In the genomic region with DNA sequence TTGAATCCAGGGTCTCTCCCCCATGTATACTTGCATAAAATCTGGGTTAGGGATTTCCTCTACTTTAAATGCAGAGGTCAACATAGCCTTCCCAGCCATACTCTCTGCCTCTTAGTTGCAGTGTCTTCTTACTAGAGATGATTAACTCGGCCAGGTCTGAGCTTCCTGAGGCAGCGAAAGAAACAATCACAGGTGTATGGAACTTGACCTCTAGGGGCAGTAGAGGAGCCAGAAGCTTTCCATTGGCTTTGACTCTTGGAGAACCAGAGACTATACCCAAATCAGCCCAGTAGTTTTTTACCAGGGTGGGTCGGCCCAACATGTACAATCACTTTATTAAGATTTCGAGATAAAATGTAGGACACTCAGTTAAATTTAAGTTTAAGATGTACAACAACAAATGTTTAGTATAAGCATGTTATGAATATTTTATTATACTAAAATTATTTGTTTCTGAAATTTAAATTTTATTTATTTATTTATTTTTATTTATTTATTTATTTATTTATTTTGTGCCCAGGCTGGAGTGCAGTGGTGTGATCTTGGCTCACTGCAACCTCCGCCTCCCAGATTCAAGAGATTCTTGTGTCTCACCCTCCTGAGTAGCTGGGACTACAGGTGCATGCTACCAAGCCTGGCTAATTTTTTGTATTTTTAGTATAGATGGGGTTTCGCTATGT, we compare ENCODE assay signal across 8 cellular contexts. TPM values are rescaled to one million over a fixed set of nuclear protein-coding genes. Genes with fewer than 3 reads are reported as not detected.
A peak's percentile ranks its signal among the peaks of the same experiment; 100 is the strongest.
DNase-seq lines count a peak whose midpoint lies in the region; TF ChIP-seq lines count a peak whose summit lies in the region.

No MANE protein-coding gene starts in this region.

- TF ChIP-seq EP300 in esophagus muscularis mucosa (IDR thresholded peaks at IDR 0.05) = no peak

- in situ Hi-C loops in GM23248 (cut with MboI) = no loop called here

- TF ChIP-seq CTCF in OCI-LY7 (conservative IDR thresholded peaks at IDR 0.05; ENCODE audit: low read length) (peak; percentile 78), kidney epithelial cell (IDR thresholded peaks at IDR 0.05; ENCODE audit: insufficient read depth, low read length, poor library complexity, severe bottlenecking) (peak; percentile 75), esophagus muscularis mucosa (IDR thresholded peaks at IDR 0.05) (no peak)

- H3K9me2 ChIP-seq in GM23248 (ENCODE audit: insufficient read depth) = no peaks in the 10 kb centered on the region
- no peaks in the 10 kb centered on the region; the same call in 1 of the 2 replicates for H3K9me2 ChIP-seq in OCI-LY7 (ENCODE audit: insufficient read depth, low read length)

- DNase-seq in SIG-M5 treated with dmso at 0.1 percent for 504 hours (lab: John Stamatoyannopoulos, UW; ENCODE audit: unreplicated experiment) (peak; percentile 26), SIG-M5 (lab: John Stamatoyannopoulos, UW) (no peak), GM23248 (peak; percentile 28), OCI-LY7 (ENCODE audit: low spot score) (peak; percentile 36), kidney epithelial cell (ENCODE audit: low read depth) (peak; percentile 23), NCI-H187 treated with DMSO at 0.1 percent for 48 hours (lab: John Stamatoyannopoulos, UW) (no peak), esophagus muscularis mucosa (ENCODE audit: extremely low spot score) (no peak), posterior cingulate gyrus (no peak)

- no peak overlapping the region for H3K4me2 ChIP-seq in GM23248 (ENCODE audit: unreplicated experiment)
- H3K4me2 ChIP-seq in OCI-LY7 (ENCODE audit: low read length) = no peak overlapping the region

- H2AFZ ChIP-seq in GM23248 (no peak overlapping the region), OCI-LY7 (ENCODE audit: low read length) (no peak overlapping the region)

- no peak for TF ChIP-seq POLR2A in esophagus muscularis mucosa (IDR thresholded peaks at IDR 0.05; ENCODE audit: low read depth)

- H3K79me2 ChIP-seq in GM23248 (ENCODE audit: insufficient read depth) = no peaks in the 10 kb centered on the region
- no peaks in the 10 kb centered on the region for H3K79me2 ChIP-seq in OCI-LY7 (ENCODE audit: insufficient read depth, low read depth, low read length)

- H3K9ac ChIP-seq in GM23248 = no peak overlapping the region

- H3K4me3 ChIP-seq in GM23248 (no peak overlapping the region), OCI-LY7 (ENCODE audit: low read depth, low read length, poor library complexity, severe bottlenecking) (no peak overlapping the region), kidney epithelial cell (ENCODE audit: low read depth, low read length) (no peak overlapping the region), esophagus muscularis mucosa (no peak overlapping the region)

- WGBS in GM23248 (ENCODE audit: low coverage in 1 of 2, low lambda C conversion rate in 2 of 2, missing lambda C conversion rate in 2 of 2), 2 experiments = 37 to 39% methylated on average over 6 of the region's 6 CpGs
- WGBS in esophagus muscularis mucosa = 70% methylated on average over 6 of the region's 6 CpGs

- H3K36me3 ChIP-seq in GM23248 (ENCODE audit: low read depth) (no peaks in the 10 kb centered on the region), OCI-LY7 (ENCODE audit: insufficient read depth, low read length) (no peaks in the 10 kb centered on the region), kidney epithelial cell (ENCODE audit: control insufficient read depth, insufficient read depth, low read length) (no peaks in the 10 kb centered on the region), esophagus muscularis mucosa (no peaks in the 10 kb centered on the region)

- H3K9me3 ChIP-seq in GM23248 (ENCODE audit: low read depth) (no peaks in the 10 kb centered on the region), OCI-LY7 (ENCODE audit: low read length) (no peaks in the 10 kb centered on the region), esophagus muscularis mucosa (no peaks in the 10 kb centered on the region)

- no peaks in the 10 kb centered on the region for H3F3A ChIP-seq in GM23248 (ENCODE audit: insufficient read depth)

- H3K27me3 ChIP-seq in GM23248 (replicated peaks; ENCODE audit: insufficient read depth) (no peaks in the 10 kb centered on the region; the same call in 1 of the 2 replicates), kidney epithelial cell (ENCODE audit: control insufficient read depth, insufficient read depth, low read length) (no peaks in the 10 kb centered on the region), esophagus muscularis mucosa (peaks cover 0 to 9% (median 0%) of the 10 kb centered on the region in 4 donors)

- H4K20me1 ChIP-seq in GM23248 (ENCODE audit: insufficient read depth) (no peaks in the 10 kb centered on the region), OCI-LY7 (ENCODE audit: insufficient read depth, low read length) (no peaks in the 10 kb centered on the region)

- H3K4me1 ChIP-seq in GM23248 (ENCODE audit: insufficient read depth) (no peaks in the 10 kb centered on the region), OCI-LY7 (ENCODE audit: insufficient read depth, low read length, poor library complexity, severe bottlenecking) (no peaks in the 10 kb centered on the region), esophagus muscularis mucosa (no peaks in the 10 kb centered on the region)

- no peak overlapping the region for H3K27ac ChIP-seq in GM23248
- H3K27ac ChIP-seq in OCI-LY7 (ENCODE audit: low read depth, low read length, poor library complexity, severe bottlenecking) = no peak overlapping the region
- H3K27ac ChIP-seq in esophagus muscularis mucosa (replicated peaks in 1 of 4) = no peak overlapping the region

- CTCF ChIA-PET in OCI-LY7 (lab: Charles Lee; ENCODE audit: unreplicated experiment) = interaction anchor here (1.1 kb wide), 1 partner anchor 34 kb away, joined by 3 read pairs; no protein-coding TSS in a partner anchor

- POLR2A ChIA-PET in OCI-LY7 (lab: Charles Lee) = interaction anchor here (0.6 to 1.1 kb wide), 3 partner anchors 9 to 28 kb away, joined by 3 to 4 read pairs (median 4); no protein-coding TSS in a partner anchor

- no TSS peak for BruUV-seq in OCI-LY7 (replicated peaks; lab: Mats Ljungman, UMichigan)

- intact Hi-C loops in OCI-LY7 (cut with micrococcal nuclease; ENCODE audit: unreplicated experiment) = no loop called here
- intact Hi-C loops in esophagus muscularis mucosa (cut with DNase I) = no loop called here
- intact Hi-C loops in posterior cingulate gyrus (cut with DNase I) = no loop called here

RNA-seq across cellular contexts. Expression of gene DMRT3, which starts 48.0 kb away (rescaled TPM):
- not detected in 2 replicates for total RNA-seq in GM23248 (2014; rRNA removed; shearing (Covaris generic))
- polyA plus RNA-seq in GM23248 (2016; fragmentation: Nextera tagmentation; extraction: Ambion mirVana) = not detected in 2 replicates
- total RNA-seq in OCI-LY7 (2014; rRNA removed; shearing (Covaris generic)) = not detected in 2 replicates
- total RNA-seq in OCI-LY7 (2022) = not detected in 2 replicates
- total RNA-seq in kidney epithelial cell = 0.25 and 0.34 TPM in 2 replicates
- total RNA-seq in esophagus muscularis mucosa = not detected

Comparison
In these comparisons a context has a peak if more than half of its experiments do, and no peak if none do; other contexts are left out.
1. DNase-seq: peak in SIG-M5 treated with dmso at 0.1 percent for 504 hours (single experiment), GM23248 (single experiment), OCI-LY7 (single experiment) and kidney epithelial cell (single experiment); none in SIG-M5 (single experiment), NCI-H187 treated with DMSO at 0.1 percent for 48 hours (single experiment), esophagus muscularis mucosa (single experiment) and posterior cingulate gyrus (0 of 10).
2. CTCF ChIP-seq: peak in OCI-LY7 (single experiment) and kidney epithelial cell (single experiment); none in esophagus muscularis mucosa (0 of 3).